11 cellular contexts compared by ENCODE assay signal in genomic region chr9:136091582-136092352, GRCh38. TPM values are rescaled to one million over a fixed set of nuclear protein-coding genes. Genes with fewer than 3 reads are reported as not detected.
DNase-seq lines count a peak whose midpoint lies in the region; ATAC-seq and TF ChIP-seq lines count a peak whose summit lies in the region.
"Had no signal": no experiment of that assay in that cellular context is flagged by ENCODE, and none has a peak within 500 bp of the region (broad histone marks: within the 10 kb centered on the region; RNA-seq: fewer than 3 reads in every experiment).

No MANE protein-coding gene starts in this region.

- H3K4me1 ChIP-seq in skeletal muscle satellite cell (ENCODE audit: control insufficient read depth, insufficient read depth, low read length), result peaks cover 39% of the 10 kb centered on the region

- H3K9me3 Mint-ChIP-seq in WTC11, result no peaks in the 10 kb centered on the region
- H3K9me3 Mint-ChIP-seq: dendritic cell treated with granulocyte-macrophage colony-stimulating factor and Interleukin-4, amounts not matched to agents 40 ng/mL and 50 ng/mL, for 4 days; T-helper 1 cell treated with Interleukin-12 subunit alpha and Interleukin-12 subunit beta and Interleukin-4 antibody, amounts not matched to agents 30 μg/mL and 1 μg/mL, for 36 hours had no signal

- POLR2A ChIA-PET in WTC11 (lab: Charles Lee), result interaction anchor here (0.6 to 1.3 kb wide), 3 partner anchors 34 to 615 kb away, joined by 3 to 4 read pairs (median 3); no protein-coding TSS in a partner anchor

- H3K36me3 Mint-ChIP-seq in WTC11, result no peaks in the 10 kb centered on the region

- no peak overlapping the region for H3K4me3 Mint-ChIP-seq in WTC11
- H3K4me3 Mint-ChIP-seq: dendritic cell treated with granulocyte-macrophage colony-stimulating factor and Interleukin-4, amounts not matched to agents 40 ng/mL and 50 ng/mL, for 4 days had no signal

- no peak overlapping the region for H3K9ac ChIP-seq in skeletal muscle satellite cell (ENCODE audit: low read depth, low read length)

- no peak for TF ChIP-seq CTCF in WTC11 (IDR thresholded peaks at IDR 0.05)

- no peaks in the 10 kb centered on the region for H3K36me3 ChIP-seq in H7 (replicated peaks; ENCODE audit: control insufficient read depth, insufficient read depth, low read length)
- peaks cover 6% of the 10 kb centered on the region for H3K36me3 ChIP-seq in skeletal muscle satellite cell (ENCODE audit: insufficient read depth, low read length)

- TF ChIP-seq POLR2A in erythroblast (IDR thresholded peaks at IDR 0.05; ENCODE audit: low read length), result no peak

- H3K27me3 Mint-ChIP-seq in WTC11 (ENCODE audit: low read depth), result peaks cover 28% of the 10 kb centered on the region
- H3K27me3 Mint-ChIP-seq: dendritic cell treated with granulocyte-macrophage colony-stimulating factor and Interleukin-4, amounts not matched to agents 40 ng/mL and 50 ng/mL, for 4 days had no signal

- H3K4me1 Mint-ChIP-seq in WTC11, result peaks cover 26% of the 10 kb centered on the region

- H3K4me3 ChIP-seq in H7 (ENCODE audit: insufficient read depth, low read depth, low read length), result no peak overlapping the region
- H3K4me3 ChIP-seq in skeletal muscle satellite cell (ENCODE audit: low read length), result no peak overlapping the region

- ATAC-seq in WTC11 (no peak), left ventricle myocardium superior (no peak), GM19455 (IDR thresholded peaks at IDR 0.05; ENCODE audit: unreplicated experiment) (no peak), GM18870 (IDR thresholded peaks at IDR 0.05; ENCODE audit: unreplicated experiment) (no peak)

- H3K27ac Mint-ChIP-seq in WTC11, result peak overlapping the region; percentile 49
- H3K27ac Mint-ChIP-seq: dendritic cell treated with granulocyte-macrophage colony-stimulating factor and Interleukin-4, amounts not matched to agents 40 ng/mL and 50 ng/mL, for 4 days; T-helper 1 cell treated with Interleukin-12 subunit alpha and Interleukin-12 subunit beta and Interleukin-4 antibody, amounts not matched to agents 30 μg/mL and 1 μg/mL, for 36 hours had no signal

- intact Hi-C loops in left ventricle myocardium superior (cut with micrococcal nuclease), result no loop called here

- DNase-seq in H7 (peak; percentile 75), WTC11 (ENCODE audit: low spot score) (no peak), left ventricle myocardium superior (peak; percentile 26), erythroblast (lab: John Stamatoyannopoulos, UW) (no peak), cerebellum (ENCODE audit: low spot score) (no peak)
- DNase-seq: occipital lobe had no signal

- no peaks in the 10 kb centered on the region for H3K9me3 ChIP-seq in skeletal muscle satellite cell (replicated peaks; ENCODE audit: low read length)

- peak overlapping the region; percentile 38 for H3K4me2 ChIP-seq in skeletal muscle satellite cell (ENCODE audit: low read length)

- CTCF ChIA-PET in WTC11 (lab: Charles Lee), result interaction anchor here (1.9 to 2.5 kb wide), 2 partner anchors 31 to 124 kb away, joined by 6 to 14 read pairs; no protein-coding TSS in a partner anchor

- peaks cover 17% of the 10 kb centered on the region for H3K27me3 ChIP-seq in H7 (ENCODE audit: control insufficient read depth, insufficient read depth, low read length)
- no peaks in the 10 kb centered on the region for H3K27me3 ChIP-seq in skeletal muscle satellite cell (ENCODE audit: control insufficient read depth, insufficient read depth, low read length)

TF ChIP-seq in WTC11, 78 proteins besides CTCF, POLR2A, EP300 and RAD21 (continues in another document):
- TF ChIP-seq MXD4 (CRISPR knock-in tag; IDR thresholded peaks at IDR 0.05; ENCODE audit: borderline replicate concordance), result no peak
- no peak for TF ChIP-seq MAX (CRISPR knock-in tag; IDR thresholded peaks at IDR 0.05)
- TF ChIP-seq, protein P1, sequence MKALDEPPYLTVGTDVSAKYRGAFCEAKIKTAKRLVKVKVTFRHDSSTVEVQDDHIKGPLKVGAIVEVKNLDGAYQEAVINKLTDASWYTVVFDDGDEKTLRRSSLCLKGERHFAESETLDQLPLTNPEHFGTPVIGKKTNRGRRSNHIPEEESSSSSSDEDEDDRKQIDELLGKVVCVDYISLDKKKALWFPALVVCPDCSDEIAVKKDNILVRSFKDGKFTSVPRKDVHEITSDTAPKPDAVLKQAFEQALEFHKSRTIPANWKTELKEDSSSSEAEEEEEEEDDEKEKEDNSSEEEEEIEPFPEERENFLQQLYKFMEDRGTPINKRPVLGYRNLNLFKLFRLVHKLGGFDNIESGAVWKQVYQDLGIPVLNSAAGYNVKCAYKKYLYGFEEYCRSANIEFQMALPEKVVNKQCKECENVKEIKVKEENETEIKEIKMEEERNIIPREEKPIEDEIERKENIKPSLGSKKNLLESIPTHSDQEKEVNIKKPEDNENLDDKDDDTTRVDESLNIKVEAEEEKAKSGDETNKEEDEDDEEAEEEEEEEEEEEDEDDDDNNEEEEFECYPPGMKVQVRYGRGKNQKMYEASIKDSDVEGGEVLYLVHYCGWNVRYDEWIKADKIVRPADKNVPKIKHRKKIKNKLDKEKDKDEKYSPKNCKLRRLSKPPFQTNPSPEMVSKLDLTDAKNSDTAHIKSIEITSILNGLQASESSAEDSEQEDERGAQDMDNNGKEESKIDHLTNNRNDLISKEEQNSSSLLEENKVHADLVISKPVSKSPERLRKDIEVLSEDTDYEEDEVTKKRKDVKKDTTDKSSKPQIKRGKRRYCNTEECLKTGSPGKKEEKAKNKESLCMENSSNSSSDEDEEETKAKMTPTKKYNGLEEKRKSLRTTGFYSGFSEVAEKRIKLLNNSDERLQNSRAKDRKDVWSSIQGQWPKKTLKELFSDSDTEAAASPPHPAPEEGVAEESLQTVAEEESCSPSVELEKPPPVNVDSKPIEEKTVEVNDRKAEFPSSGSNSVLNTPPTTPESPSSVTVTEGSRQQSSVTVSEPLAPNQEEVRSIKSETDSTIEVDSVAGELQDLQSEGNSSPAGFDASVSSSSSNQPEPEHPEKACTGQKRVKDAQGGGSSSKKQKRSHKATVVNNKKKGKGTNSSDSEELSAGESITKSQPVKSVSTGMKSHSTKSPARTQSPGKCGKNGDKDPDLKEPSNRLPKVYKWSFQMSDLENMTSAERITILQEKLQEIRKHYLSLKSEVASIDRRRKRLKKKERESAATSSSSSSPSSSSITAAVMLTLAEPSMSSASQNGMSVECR (CRISPR knock-in tag; IDR thresholded peaks at IDR 0.05; ENCODE audit: borderline replicate concordance), result no peak
- no peak for TF ChIP-seq AR (CRISPR knock-in tag; IDR thresholded peaks at IDR 0.05)
- TF ChIP-seq ZNF671 (CRISPR knock-in tag; IDR thresholded peaks at IDR 0.05), result no peak

RNA-seq across cellular contexts. Expression of gene NACC2, which starts 3.3 kb away (rescaled TPM):
- 16.6 and 19.3 TPM in 2 replicates for total RNA-seq in H7 (2014; rRNA removed; shearing (Covaris generic))
- 14.1 to 17.1 TPM (median 14.5 TPM) in 3 replicates for total RNA-seq in WTC11 (2021)
- 39.1 TPM for total RNA-seq in left ventricle myocardium superior
- 19.9 and 20.0 TPM in 2 replicates for total RNA-seq in skeletal muscle satellite cell (2012; rRNA removed)
- total RNA-seq in cerebellum, result 6.8 TPM

RNA-seq across cellular contexts. Expression of gene TMEM250, which starts 26.9 kb away (rescaled TPM):
- 50.7 and 66.1 TPM in 2 replicates for total RNA-seq in H7 (2014; rRNA removed; shearing (Covaris generic))
- total RNA-seq in WTC11 (2021) (39.4 to 41.0 TPM (median 39.5 TPM) in 3 replicates), left ventricle myocardium superior (16.6 TPM), cerebellum (14.6 TPM)
- 39.0 and 51.5 TPM in 2 replicates for total RNA-seq in skeletal muscle satellite cell (2012; rRNA removed)

Comparison
In these comparisons a context has a peak if more than half of its experiments do, and no peak if none do; other contexts are left out.
1. DNase-seq: peak in H7 (single experiment) and left ventricle myocardium superior (single experiment); none in WTC11 (single experiment), erythroblast (0 of 2) and cerebellum (single experiment).